1 cellular context compared by ENCODE assay signal in the genomic region with DNA sequence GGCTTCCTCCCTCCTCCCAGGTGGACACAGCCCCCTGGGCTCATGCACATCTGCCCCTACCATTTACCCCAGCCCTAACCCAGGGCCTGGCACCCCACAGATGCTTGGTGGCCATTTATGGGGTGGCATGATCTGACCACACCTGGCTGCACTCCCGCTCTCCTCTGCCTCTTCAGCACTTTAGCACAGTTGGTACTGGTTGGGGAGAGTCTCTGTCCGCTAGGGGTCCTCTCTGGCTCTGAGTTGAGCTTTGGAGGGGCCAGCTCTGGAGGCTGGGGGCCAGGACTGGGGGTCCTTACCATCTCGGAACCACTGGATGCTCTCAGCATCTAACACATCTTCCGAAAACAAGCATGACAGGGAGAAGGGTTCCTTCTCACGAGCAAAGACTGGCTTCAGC.
TF ChIP-seq lines count a peak whose summit lies in the region.

No MANE protein-coding gene starts in this region.

TF ChIP-seq in H1, 55 proteins besides CTCF, POLR2A, EP300 and RAD21:
- TF ChIP-seq GABPA (IDR thresholded peaks at IDR 0.05; ENCODE audit: borderline replicate concordance, insufficient read depth, low read length) (no peak), CHD2 (IDR thresholded peaks at IDR 0.05; ENCODE audit: low read length) (no peak), SP1 (IDR thresholded peaks at IDR 0.05; ENCODE audit: low read depth, low read length) (no peak), CTBP2 (IDR thresholded peaks at IDR 0.05; ENCODE audit: borderline replicate concordance, insufficient read depth, insufficient read length, low read length) (no peak), SAP30 (IDR thresholded peaks at IDR 0.05; ENCODE audit: insufficient read depth, insufficient replicate concordance, low read length) (no peak), TAF1 (IDR thresholded peaks at IDR 0.05; ENCODE audit: low read depth, low read length) (no peak), ZNF274 (IDR thresholded peaks at IDR 0.05; ENCODE audit: borderline replicate concordance, extremely low read depth, low read length) (no peak), CEBPB (IDR thresholded peaks at IDR 0.05; ENCODE audit: low read depth, low read length) (no peak), SUZ12 (IDR thresholded peaks at IDR 0.05; ENCODE audit: low read length) (no peak), BACH1 (IDR thresholded peaks at IDR 0.05; ENCODE audit: low read length) (no peak), MAFK (IDR thresholded peaks at IDR 0.05; ENCODE audit: low read depth, low read length) (no peak), RXRA (IDR thresholded peaks at IDR 0.05; ENCODE audit: insufficient read depth, low read depth, low read length) (no peak), TBP (IDR thresholded peaks at IDR 0.05; ENCODE audit: low read depth, low read length) (no peak), RFX5 (IDR thresholded peaks at IDR 0.05; ENCODE audit: borderline replicate concordance, low read depth, low read length) (no peak), CHD1 (IDR thresholded peaks at IDR 0.05; ENCODE audit: low read depth, low read length) (no peak), PHF8 (conservative IDR thresholded peaks at IDR 0.05; ENCODE audit: low read depth, low read length) (no peak), SIX5 (IDR thresholded peaks at IDR 0.05; ENCODE audit: low read depth, low read length) (no peak)
- TF ChIP-seq, protein P1, sequence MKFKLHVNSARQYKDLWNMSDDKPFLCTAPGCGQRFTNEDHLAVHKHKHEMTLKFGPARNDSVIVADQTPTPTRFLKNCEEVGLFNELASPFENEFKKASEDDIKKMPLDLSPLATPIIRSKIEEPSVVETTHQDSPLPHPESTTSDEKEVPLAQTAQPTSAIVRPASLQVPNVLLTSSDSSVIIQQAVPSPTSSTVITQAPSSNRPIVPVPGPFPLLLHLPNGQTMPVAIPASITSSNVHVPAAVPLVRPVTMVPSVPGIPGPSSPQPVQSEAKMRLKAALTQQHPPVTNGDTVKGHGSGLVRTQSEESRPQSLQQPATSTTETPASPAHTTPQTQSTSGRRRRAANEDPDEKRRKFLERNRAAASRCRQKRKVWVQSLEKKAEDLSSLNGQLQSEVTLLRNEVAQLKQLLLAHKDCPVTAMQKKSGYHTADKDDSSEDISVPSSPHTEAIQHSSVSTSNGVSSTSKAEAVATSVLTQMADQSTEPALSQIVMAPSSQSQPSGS (IDR thresholded peaks at IDR 0.05; ENCODE audit: low read length), result no peak
- TF ChIP-seq, protein P2, sequence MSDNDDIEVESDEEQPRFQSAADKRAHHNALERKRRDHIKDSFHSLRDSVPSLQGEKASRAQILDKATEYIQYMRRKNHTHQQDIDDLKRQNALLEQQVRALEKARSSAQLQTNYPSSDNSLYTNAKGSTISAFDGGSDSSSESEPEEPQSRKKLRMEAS (IDR thresholded peaks at IDR 0.05), result no peak
TF ChIP-seq in H1: peak in this region for 0.
